8 cellular contexts compared by ENCODE assay signal in the genomic region with DNA sequence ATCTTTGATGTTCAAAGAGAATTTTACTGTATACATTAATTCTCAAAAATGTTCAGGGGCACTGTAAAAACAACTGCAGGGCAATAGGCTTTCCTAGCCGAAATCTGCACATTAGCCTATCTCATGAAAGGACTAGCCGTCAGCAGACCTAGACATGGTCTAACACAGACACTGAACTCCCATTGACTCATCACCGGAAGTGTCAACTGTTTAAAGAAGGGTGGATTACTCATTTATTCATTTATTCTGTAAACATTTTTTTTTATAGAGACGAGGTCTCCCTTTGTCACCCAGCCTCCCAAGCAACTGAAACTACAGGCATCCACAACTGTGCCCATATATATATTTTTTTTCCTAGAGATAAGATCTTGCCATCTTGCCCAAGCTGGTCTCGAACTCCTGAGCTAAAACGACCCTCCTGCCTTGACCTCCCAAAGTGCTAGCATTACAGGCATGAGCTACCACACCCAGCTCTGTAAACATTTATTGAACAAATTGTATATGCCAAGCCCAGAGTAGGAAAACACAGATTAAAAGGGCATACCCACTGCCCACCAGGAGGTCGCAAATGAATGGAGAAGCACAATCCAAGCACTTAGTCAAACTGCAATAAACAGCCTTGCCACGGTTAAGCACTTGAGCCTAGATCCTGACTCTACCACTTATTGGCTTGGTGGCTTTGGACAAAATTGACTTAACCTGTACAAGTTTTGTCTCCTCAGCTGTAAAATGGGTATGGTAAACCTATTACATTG. TPM values are rescaled to one million over a fixed set of nuclear protein-coding genes. Genes with fewer than 3 reads are reported as not detected.
DNase-seq lines count a peak whose midpoint lies in the region; ATAC-seq lines count a peak whose summit lies in the region.

No MANE protein-coding gene starts in this region.

- H3K27me3 Mint-ChIP-seq in activated naive CD4-positive, alpha-beta T cell treated with anti-CD3 and anti-CD28 coated beads for 36 hours (ENCODE audit: low read depth): no peaks in the 10 kb centered on the region
- H3K27me3 Mint-ChIP-seq in T-helper 17 cell: no peaks in the 10 kb centered on the region
- no peaks in the 10 kb centered on the region for H3K27me3 Mint-ChIP-seq in naive thymus-derived CD4-positive, alpha-beta T cell

- no peak overlapping the region for H3K4me3 ChIP-seq in naive thymus-derived CD4-positive, alpha-beta T cell (ENCODE audit: low read length)

- CTCF ChIA-PET in activated naive CD4-positive, alpha-beta T cell treated with anti-CD3 and anti-CD28 coated beads for 36 hours (lab: Charles Lee): interaction anchor here (0.8 to 1.0 kb wide), 2 partner anchors 12 to 17 kb away, joined by 3 read pairs; no protein-coding TSS in a partner anchor
- CTCF ChIA-PET in naive thymus-derived CD4-positive, alpha-beta T cell (lab: Charles Lee): interaction anchor here (0.6 kb wide), 1 partner anchor 103 kb away, joined by 5 read pairs; no protein-coding TSS in a partner anchor

- intact Hi-C loops in activated naive CD4-positive, alpha-beta T cell treated with anti-CD3 and anti-CD28 coated beads for 36 hours (cut with micrococcal nuclease): no loop called here
- intact Hi-C loops in naive thymus-derived CD4-positive, alpha-beta T cell (cut with micrococcal nuclease): no loop called here
- intact Hi-C loops in cardiac septum (cut with DNase I): no loop called here

- no peaks in the 10 kb centered on the region for H3K27me3 ChIP-seq in naive thymus-derived CD4-positive, alpha-beta T cell (ENCODE audit: control insufficient read depth in 2 of 2, insufficient read depth in 2 of 2, low read length in 2 of 2)

- peaks cover under 1 to 7% of the 10 kb centered on the region in 2 donors for H3K36me3 Mint-ChIP-seq in activated naive CD4-positive, alpha-beta T cell treated with anti-CD3 and anti-CD28 coated beads, Interleukin-2, amount 50 U/mL, for 72 hours
- H3K36me3 Mint-ChIP-seq in activated naive CD4-positive, alpha-beta T cell treated with anti-CD3 and anti-CD28 coated beads for 36 hours (ENCODE audit: low read depth): peaks cover 6% of the 10 kb centered on the region
- no peaks in the 10 kb centered on the region for H3K36me3 Mint-ChIP-seq in T-helper 17 cell (ENCODE audit: low read depth)
- peaks cover 0 to 7% (median 3%) of the 10 kb centered on the region in 5 donors for H3K36me3 Mint-ChIP-seq in naive thymus-derived CD4-positive, alpha-beta T cell

- peaks cover 26% of the 10 kb centered on the region for H3K4me1 Mint-ChIP-seq in activated naive CD4-positive, alpha-beta T cell treated with anti-CD3 and anti-CD28 coated beads for 36 hours (ENCODE audit: low read depth)
- H3K4me1 Mint-ChIP-seq in T-helper 17 cell: peaks cover 9% of the 10 kb centered on the region
- peaks cover 3 to 56% (median 34%) of the 10 kb centered on the region in 7 donors for H3K4me1 Mint-ChIP-seq in naive thymus-derived CD4-positive, alpha-beta T cell

- H3K4me1 ChIP-seq in naive thymus-derived CD4-positive, alpha-beta T cell (ENCODE audit: control insufficient read depth in 2 of 2, insufficient read depth in 2 of 2, low read length in 2 of 2): no peaks in the 10 kb centered on the region

- no peak for DNase-seq in activated naive CD4-positive, alpha-beta T cell treated with anti-CD3 and anti-CD28 coated beads, Interleukin-2, amount 50 U/mL, for 72 hours (ENCODE audit: low spot score in 2 of 2)
- DNase-seq in activated naive CD4-positive, alpha-beta T cell treated with anti-CD3 and anti-CD28 coated beads for 36 hours: no peak
- no peak for DNase-seq in T-helper 17 cell
- DNase-seq in naive thymus-derived CD4-positive, alpha-beta T cell: no peak
- no peak for DNase-seq in occipital lobe (lab: John Stamatoyannopoulos, UW)
- DNase-seq in cardiac septum (ENCODE audit: low spot score): no peak

- ATAC-seq in activated naive CD4-positive, alpha-beta T cell treated with anti-CD3 and anti-CD28 coated beads, Interleukin-2, amount 50 U/mL, for 72 hours: peak; percentile 29 to 69
- ATAC-seq in HG03139 (IDR thresholded peaks at IDR 0.05; ENCODE audit: unreplicated experiment) (peak; percentile 62), T-helper 17 cell (peak; percentile 49), HG03439 (IDR thresholded peaks at IDR 0.05; ENCODE audit: unreplicated experiment) (no peak)
- peak; percentile 67 for ATAC-seq in naive thymus-derived CD4-positive, alpha-beta T cell

- H3K9me3 ChIP-seq in T-helper 17 cell (ENCODE audit: control insufficient read depth, low read length, poor library complexity, severe bottlenecking): no peaks in the 10 kb centered on the region
- H3K9me3 ChIP-seq in naive thymus-derived CD4-positive, alpha-beta T cell (ENCODE audit: control insufficient read depth in 2 of 3, low read length in 3 of 3): no peaks in the 10 kb centered on the region

- no peak overlapping the region for H3K27ac ChIP-seq in naive thymus-derived CD4-positive, alpha-beta T cell (ENCODE audit: low read depth, low read length)

- peaks cover 0 to 1% of the 10 kb centered on the region in 2 donors for H3K9me3 Mint-ChIP-seq in activated naive CD4-positive, alpha-beta T cell treated with anti-CD3 and anti-CD28 coated beads, Interleukin-2, amount 50 U/mL, for 72 hours
- no peaks in the 10 kb centered on the region for H3K9me3 Mint-ChIP-seq in activated naive CD4-positive, alpha-beta T cell treated with anti-CD3 and anti-CD28 coated beads for 36 hours
- H3K9me3 Mint-ChIP-seq in naive thymus-derived CD4-positive, alpha-beta T cell: peaks cover 0 to 1% (median 0%) of the 10 kb centered on the region in 11 donors

- H3K36me3 ChIP-seq in naive thymus-derived CD4-positive, alpha-beta T cell (ENCODE audit: control insufficient read depth in 2 of 3, insufficient read depth in 3 of 3, low read length in 3 of 3): no peaks in the 10 kb centered on the region

- no peak overlapping the region for H3K4me3 Mint-ChIP-seq in activated naive CD4-positive, alpha-beta T cell treated with anti-CD3 and anti-CD28 coated beads for 36 hours
- H3K4me3 Mint-ChIP-seq in T-helper 17 cell: peak overlapping the region; percentile 41
- H3K4me3 Mint-ChIP-seq in naive thymus-derived CD4-positive, alpha-beta T cell: no peak overlapping the region

- POLR2A ChIA-PET in naive thymus-derived CD4-positive, alpha-beta T cell (lab: Charles Lee): interaction anchor here (1.3 kb wide), 1 partner anchor 42 kb away, joined by 3 read pairs; no protein-coding TSS in a partner anchor

- no peak overlapping the region for H3K27ac Mint-ChIP-seq in activated naive CD4-positive, alpha-beta T cell treated with anti-CD3 and anti-CD28 coated beads, Interleukin-2, amount 50 U/mL, for 72 hours
- no peak overlapping the region for H3K27ac Mint-ChIP-seq in activated naive CD4-positive, alpha-beta T cell treated with anti-CD3 and anti-CD28 coated beads for 36 hours
- H3K27ac Mint-ChIP-seq in T-helper 17 cell: peak overlapping the region; percentile 6
- H3K27ac Mint-ChIP-seq in naive thymus-derived CD4-positive, alpha-beta T cell: peak overlapping the region in 3 of 9 donors; percentile 3 to 50 (median 22)

RNA-seq across cellular contexts. Expression of gene RAB30, which starts 26.6 kb away (rescaled TPM):
- total RNA-seq in activated naive CD4-positive, alpha-beta T cell treated with anti-CD3 and anti-CD28 coated beads, Interleukin-2, amount 50 U/mL, for 72 hours: 10 to 100 TPM in 1 of 2 donors, 1 to 10 TPM in 1; 8.7 to 12.1 TPM
- 10 to 100 TPM in 1 of 2 experiments, 1 to 10 TPM in 1; 8.8 to 11.1 TPM for total RNA-seq in activated naive CD4-positive, alpha-beta T cell treated with anti-CD3 and anti-CD28 coated beads for 36 hours
- total RNA-seq in T-helper 17 cell: 10 to 100 TPM; 33.9 to 47.7 TPM
- total RNA-seq in naive thymus-derived CD4-positive, alpha-beta T cell: 10 to 100 TPM in 4 of 5 experiments, 1 to 10 TPM in 1; 7.4 to 50.2 (median 24.7) TPM
- polyA plus RNA-seq in naive thymus-derived CD4-positive, alpha-beta T cell: 10 to 100 TPM; 14.1 to 22.9 TPM
- total RNA-seq in occipital lobe: 47.3 TPM
- 21.0 TPM for total RNA-seq in cardiac septum
